In genomic region chr16:8956265-8957060, GRCh38 we compare ENCODE assay signal across 13 cellular contexts. TPM values are rescaled to one million over a fixed set of nuclear protein-coding genes. Genes with fewer than 3 reads are reported as not detected.
A peak's percentile ranks its signal among the peaks of the same experiment; 100 is the strongest.
DNase-seq lines count a peak whose midpoint lies in the region; ATAC-seq, FAIRE-seq and TF ChIP-seq lines count a peak whose summit lies in the region.
"Had no signal": no experiment of that assay in that cellular context is flagged by ENCODE, and none has a peak within 500 bp of the region (broad histone marks: within the 10 kb centered on the region; RNA-seq: fewer than 3 reads in every experiment).

No MANE protein-coding gene starts in this region.

- H3K4me3 ChIP-seq in DOHH2 (ENCODE audit: low read length) (peak overlapping the region; percentile 84; the same call in 1 of the 2 replicates), SU-DHL-6 (ENCODE audit: insufficient read depth, low read length, poor library complexity, severe bottlenecking) (no peak overlapping the region), gastrocnemius medialis (peak overlapping the region in 3 of 4 donors; percentile 1 to 27 (median 3))

- H3K79me2 ChIP-seq in DOHH2 (ENCODE audit: control insufficient read depth, low read length), result peaks cover 96% of the 10 kb centered on the region
- peaks cover 94% of the 10 kb centered on the region for H3K79me2 ChIP-seq in SU-DHL-6 (ENCODE audit: insufficient read depth, low read length)

- H3K27ac ChIP-seq in DOHH2 (ENCODE audit: low read depth, low read length), result no peak overlapping the region
- peak overlapping the region; percentile 90 for H3K27ac ChIP-seq in SU-DHL-6 (ENCODE audit: low read depth, low read length)
- peak overlapping the region; percentile 54 to 82 (median 77) for H3K27ac ChIP-seq in gastrocnemius medialis

- TF ChIP-seq POLR2A in gastrocnemius medialis (IDR thresholded peaks at IDR 0.05), result no peak
- no peak for TF ChIP-seq POLR2A in H54 (IDR thresholded peaks at IDR 0.05; ENCODE audit: low read depth, low read length)

- H3K4me2 ChIP-seq in DOHH2 (ENCODE audit: low read length) (peak overlapping the region; percentile 92), SU-DHL-6 (ENCODE audit: low read depth, low read length, poor library complexity, severe bottlenecking) (peak overlapping the region; percentile 74)

- H3K4me1 ChIP-seq in DOHH2 (ENCODE audit: control insufficient read depth, low read length), result peaks cover 96% of the 10 kb centered on the region
- peaks cover 83 to 88% of the 10 kb centered on the region in 2 donors for H3K4me1 ChIP-seq in gastrocnemius medialis

- H3K9ac ChIP-seq in SU-DHL-6 (ENCODE audit: low read length), result peak overlapping the region; percentile 85

- intact Hi-C loops in left ventricle myocardium superior (cut with micrococcal nuclease) (no loop called here), gastrocnemius medialis (cut with DNase I; ENCODE audit: low total_unique reads) (loop anchor here (5.0 kb wide), 1 partner anchor 69 kb away; no protein-coding TSS in a partner anchor)

- H3K36me3 ChIP-seq in DOHH2 (ENCODE audit: control insufficient read depth, low read length) (peaks cover 14% of the 10 kb centered on the region), SU-DHL-6 (ENCODE audit: low read length) (no peaks in the 10 kb centered on the region), gastrocnemius medialis (no peaks in the 10 kb centered on the region)

- no peak overlapping the region for H2AFZ ChIP-seq in SU-DHL-6 (ENCODE audit: low read depth, low read length, severe bottlenecking)

- DNase-seq in left ventricle myocardium superior (peak; percentile 44), gastrocnemius medialis (peak in 1 of 2 donors; percentile 78), NCI-H748 treated with DMSO at 0.1 percent for 48 hours (lab: John Stamatoyannopoulos, UW) (no peak), H54 (ENCODE audit: insufficient read length, low spot score) (no peak), MV-4-11 (lab: John Stamatoyannopoulos, UW) (no peak)
- DNase-seq in effector CD8-positive, alpha-beta T cell (lab: John Stamatoyannopoulos, UW), result no peak
- DNase-seq: COR-L47; GOT3; NCI-H1417; NCI-H774; stimulated activated CD4-positive, alpha-beta T cell treated with anti-CD3 and anti-CD28 coated beads, Interleukin-4, amount 100 ng/mL, for 4 hours had no signal

- TF ChIP-seq CTCF in DOHH2 (IDR thresholded peaks at IDR 0.05; ENCODE audit: low read depth, low read length, poor library complexity, severe bottlenecking), result no peak
- TF ChIP-seq CTCF in SU-DHL-6 (IDR thresholded peaks at IDR 0.05; ENCODE audit: insufficient read depth, low read length, poor library complexity, severe bottlenecking), result no peak
- no peak for TF ChIP-seq CTCF in gastrocnemius medialis (IDR thresholded peaks at IDR 0.05 in 4 of 5, conservative IDR thresholded peaks at IDR 0.05 in 1 of 5)

- H4K20me1 ChIP-seq in DOHH2 (ENCODE audit: control insufficient read depth, insufficient read depth, low read depth, low read length), result peaks cover 65% of the 10 kb centered on the region
- H4K20me1 ChIP-seq in SU-DHL-6 (ENCODE audit: low read depth, low read length), result peaks cover 17% of the 10 kb centered on the region; the same call in 1 of the 2 replicates

- no peaks in the 10 kb centered on the region for H3K9me3 ChIP-seq in DOHH2 (ENCODE audit: control insufficient read depth, insufficient read depth, low read length)
- no peaks in the 10 kb centered on the region for H3K9me3 ChIP-seq in SU-DHL-6 (ENCODE audit: insufficient read depth, low read length)
- H3K9me3 ChIP-seq in gastrocnemius medialis, result no peaks in the 10 kb centered on the region

- FAIRE-seq in H54 (lab: Jason Lieb, UNC), result no peak

- ATAC-seq in left ventricle myocardium superior (peak; percentile 24), gastrocnemius medialis (peak in 1 of 2 donors; percentile 68)

- H3K9me2 ChIP-seq in DOHH2 (replicated peaks; ENCODE audit: control insufficient read depth, low read length) (no peaks in the 10 kb centered on the region), SU-DHL-6 (replicated peaks; ENCODE audit: insufficient read depth, low read length) (no peaks in the 10 kb centered on the region)

- H3F3A ChIP-seq in DOHH2 (ENCODE audit: control insufficient read depth, insufficient read depth), result peaks cover 24% of the 10 kb centered on the region
- peaks cover 56% of the 10 kb centered on the region for H3F3A ChIP-seq in SU-DHL-6 (ENCODE audit: insufficient read depth)

- H3K27me3 ChIP-seq in DOHH2 (ENCODE audit: control insufficient read depth, low read length) (no peaks in the 10 kb centered on the region), SU-DHL-6 (ENCODE audit: low read length) (no peaks in the 10 kb centered on the region), gastrocnemius medialis (no peaks in the 10 kb centered on the region)

- in situ Hi-C loops in gastrocnemius medialis (cut with MboI; ENCODE audit: low sequenced_read_pairs in 4 of 4), result loop anchor here in 1 of 4 donors (10.0 to 25.0 kb wide), 2 partner anchors 52 to 131 kb away; partner anchors contain the start of gene HAPSTR1

RNA-seq across cellular contexts. Expression of gene USP7, which starts 7.2 kb away (rescaled TPM):
- total RNA-seq in left ventricle myocardium superior (68.0 TPM), gastrocnemius medialis (10 to 100 TPM; 79.7 to 99.2 (median 85.6) TPM)
